In genomic region chr3:185693985-185694675, GRCh38 we compare ENCODE assay signal across 16 cellular contexts.
DNase-seq lines count a peak whose midpoint lies in the region; ATAC-seq and TF ChIP-seq lines count a peak whose summit lies in the region.
"Had no signal": no experiment of that assay in that cellular context is flagged by ENCODE, and none has a peak within 500 bp of the region (broad histone marks: within the 10 kb centered on the region; RNA-seq: fewer than 3 reads in every experiment).

No MANE protein-coding gene starts in this region.

- peaks cover 14% of the 10 kb centered on the region for H3K4me1 Mint-ChIP-seq in endothelial cell (ENCODE audit: unreplicated experiment)

- peaks cover 4% of the 10 kb centered on the region for H3K4me1 ChIP-seq in mucosa of descending colon (ENCODE audit: low read depth)
- H3K4me1 ChIP-seq in psoas muscle: no peaks in the 10 kb centered on the region
- H3K4me1 ChIP-seq: BLaER1 had no signal

- TF ChIP-seq CTCF in endothelial cell (IDR thresholded peaks at IDR 0.05; ENCODE audit: unreplicated experiment) (no peak), mucosa of descending colon (IDR thresholded peaks at IDR 0.05) (no peak), psoas muscle (IDR thresholded peaks at IDR 0.05) (no peak)

- no peaks in the 10 kb centered on the region for H3K27me3 ChIP-seq in psoas muscle (ENCODE audit: insufficient read depth in 3 of 3, low read length in 2 of 3)
- H3K27me3 ChIP-seq: BLaER1, MG63 had no signal

- no peaks in the 10 kb centered on the region for H3K36me3 ChIP-seq in mucosa of descending colon (ENCODE audit: low read depth)
- no peaks in the 10 kb centered on the region for H3K36me3 ChIP-seq in psoas muscle (ENCODE audit: insufficient read depth in 1 of 2, low read depth in 1 of 2)

- peak overlapping the region; percentile 70 for H3K27ac Mint-ChIP-seq in endothelial cell (ENCODE audit: unreplicated experiment)

- H3K36me3 Mint-ChIP-seq in endothelial cell (ENCODE audit: low read depth, unreplicated experiment): peaks cover 21% of the 10 kb centered on the region

- intact Hi-C loops in mucosa of descending colon (cut with DNase I, micrococcal nuclease) (no loop called here), psoas muscle (cut with DNase I) (no loop called here)

- no peaks in the 10 kb centered on the region for H3K9me3 Mint-ChIP-seq in endothelial cell (ENCODE audit: unreplicated experiment)

- ATAC-seq in mucosa of descending colon: peak; percentile 32
- ATAC-seq in GM18870 (IDR thresholded peaks at IDR 0.05; ENCODE audit: unreplicated experiment): no peak
- ATAC-seq in stimulated activated naive CD8-positive, alpha-beta T cell treated with anti-CD3 and anti-CD28 coated beads, Interleukin-15, Interleukin-2, amounts not matched to agents 100 U/mL and 50 U/mL, for 24 hours: no peak
- ATAC-seq in psoas muscle: no peak

- no peak overlapping the region for H3K27ac ChIP-seq in psoas muscle
- H3K27ac ChIP-seq: BLaER1 had no signal

- no peak overlapping the region for H3K4me3 ChIP-seq in mucosa of descending colon
- H3K4me3 ChIP-seq in psoas muscle: no peak overlapping the region
- H3K4me3 ChIP-seq: BLaER1, MG63 had no signal

- H3K9me3 ChIP-seq in mucosa of descending colon: no peaks in the 10 kb centered on the region
- no peaks in the 10 kb centered on the region for H3K9me3 ChIP-seq in psoas muscle
- H3K9me3 ChIP-seq: BLaER1, MG63 had no signal

- DNase-seq in EH (ENCODE audit: low read depth) (peak; percentile 60), RPMI7951 (ENCODE audit: low read depth) (peak; percentile 26), endothelial cell (ENCODE audit: low spot score) (no peak), mucosa of descending colon (no peak), psoas muscle (no peak), HT-29 (ENCODE audit: low spot score) (no peak)
- DNase-seq in stimulated activated naive CD8-positive, alpha-beta T cell treated with anti-CD3 and anti-CD28 coated beads, Interleukin-15, Interleukin-2, amounts not matched to agents 100 U/mL and 50 U/mL, for 24 hours: no peak
- DNase-seq: activated CD4-positive, alpha-beta T cell treated with anti-CD3 and anti-CD28 coated beads, Interleukin-2, amount 50 U/mL, for 48 hours; anterior cingulate cortex; DMS79 treated with DMSO at 0.1 percent for 48 hours; effector CD4-positive, alpha-beta T cell; MG63; NCI-H2107; Right ventricle myocardium superior had no signal

- 56 to 65% (median 59%) methylated on average over 4 of the region's 4 CpGs for WGBS in psoas muscle, 3 donors

- H3K4me3 Mint-ChIP-seq in endothelial cell (ENCODE audit: unreplicated experiment): no peak overlapping the region

- peaks cover 6% of the 10 kb centered on the region for H3K27me3 Mint-ChIP-seq in endothelial cell (ENCODE audit: unreplicated experiment)

Comparison
In these comparisons a context has a peak if more than half of its experiments do, and no peak if none do; other contexts are left out.
1. DNase-seq: peak in EH (single experiment) and RPMI7951 (single experiment); none in endothelial cell (single experiment), mucosa of descending colon (0 of 3), stimulated activated naive CD8-positive, alpha-beta T cell treated with anti-CD3 and anti-CD28 coated beads, Interleukin-15, Interleukin-2, amounts not matched to agents 100 U/mL and 50 U/mL, for 24 hours (single experiment), psoas muscle (0 of 2) and HT-29 (single experiment).